ENCODE assay signal across 36 cellular contexts in the genomic region with DNA sequence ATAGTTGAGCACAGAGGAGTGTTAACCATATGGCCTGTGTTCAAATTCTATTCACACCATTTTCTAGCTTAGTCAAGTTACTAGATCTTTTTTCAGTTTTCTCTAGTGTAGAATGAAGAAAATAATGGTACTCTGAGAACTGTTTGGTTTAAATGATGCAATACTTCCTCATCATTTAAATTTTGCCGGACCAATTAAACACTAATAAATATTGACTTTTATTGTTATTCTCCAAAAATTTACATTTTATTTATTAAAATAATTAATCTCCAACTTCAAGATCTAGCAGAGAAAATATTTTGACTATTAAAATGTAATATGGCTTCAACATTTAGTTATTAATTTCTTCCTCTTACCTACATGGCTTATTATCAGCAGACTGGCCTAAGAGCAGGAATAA.
"Had no signal": no experiment of that assay in that cellular context is flagged by ENCODE, and none has a peak within 500 bp of the region (broad histone marks: within the 10 kb centered on the region; RNA-seq: fewer than 3 reads in every experiment).

No MANE protein-coding gene starts in this region.

- H3K9me3 Mint-ChIP-seq: activated CD4-positive, alpha-beta memory T cell treated with anti-CD3 and anti-CD28 coated beads, Interleukin-2, amount 10 ng/mL, durations not matched to agents 7 days and 5 days; activated CD4-positive, alpha-beta T cell treated with anti-CD3 and anti-CD28 coated beads, Interleukin-2, amount 10 ng/mL, durations not matched to agents 7 days and 5 days; activated naive CD4-positive, alpha-beta T cell treated with anti-CD3 and anti-CD28 coated beads, Interleukin-2, amount 10 ng/mL, durations not matched to agents 7 days and 5 days; activated naive CD4-positive, alpha-beta T cell treated with anti-CD3 and anti-CD28 coated beads, Interleukin-2, amount 50 U/mL, for 24 hours; activated naive CD8-positive, alpha-beta T cell treated with anti-CD3 and anti-CD28 coated beads, Interleukin-2, amount 10 ng/mL, durations not matched to agents 7 days and 5 days; activated naive CD8-positive, alpha-beta T cell treated with anti-CD3 and anti-CD28 coated beads, Interleukin-2, amount 50 U/mL, for 24 hours; activated T-cell treated with anti-CD3 and anti-CD28 coated beads, Interleukin-2, amount 50 U/mL, for 24 hours; activated T-helper 2 cell treated with anti-CD3 and anti-CD28 coated beads, Interferon-gamma antibody, Interleukin-2, Interleukin-4, amounts not matched to agents 10 μg/mL and 5 μg/mL and 100 μg/mL, durations not matched to agents 14 hours and 24 hours and 36 hours; T-helper 1 cell treated with Interleukin-12 subunit alpha and Interleukin-12 subunit beta and Interleukin-4 antibody, amounts not matched to agents 30 μg/mL and 1 μg/mL, for 36 hours; T-helper 2 cell treated with Interferon-gamma antibody and Interleukin-4, amounts not matched to agents 5 μg/mL and 100 μg/mL, for 36 hours had no signal

- H3K4me3 Mint-ChIP-seq: activated CD4-positive, alpha-beta memory T cell treated with anti-CD3 and anti-CD28 coated beads, Interleukin-2, amount 10 ng/mL, durations not matched to agents 7 days and 5 days; activated CD4-positive, alpha-beta T cell treated with anti-CD3 and anti-CD28 coated beads for 36 hours; activated CD4-positive, alpha-beta T cell treated with anti-CD3 and anti-CD28 coated beads, Interleukin-2, amount 10 ng/mL, durations not matched to agents 7 days and 5 days; activated CD8-positive, alpha-beta memory T cell treated with anti-CD3 and anti-CD28 coated beads, Interleukin-2, amount 10 ng/mL, durations not matched to agents 7 days and 5 days; activated CD8-positive, alpha-beta T cell treated with anti-CD3 and anti-CD28 coated beads, Interleukin-2, amount 10 ng/mL, durations not matched to agents 7 days and 5 days; activated naive CD4-positive, alpha-beta T cell treated with anti-CD3 and anti-CD28 coated beads, Interleukin-2, amount 10 ng/mL, durations not matched to agents 7 days and 5 days; activated naive CD4-positive, alpha-beta T cell treated with anti-CD3 and anti-CD28 coated beads, Interleukin-2, amount 50 U/mL, for 24 hours; activated naive CD8-positive, alpha-beta T cell; activated naive CD8-positive, alpha-beta T cell treated with anti-CD3 and anti-CD28 coated beads, Interleukin-2, amount 10 ng/mL, durations not matched to agents 7 days and 5 days; activated naive CD8-positive, alpha-beta T cell treated with anti-CD3 and anti-CD28 coated beads, Interleukin-2, amount 50 U/mL, for 24 hours; activated T-cell treated with anti-CD3 and anti-CD28 coated beads, Interleukin-2, amount 50 U/mL, for 24 hours; T-helper 1 cell treated with Interleukin-12 subunit alpha and Interleukin-12 subunit beta and Interleukin-4 antibody, amounts not matched to agents 30 μg/mL and 1 μg/mL, for 36 hours; T-helper 2 cell treated with Interferon-gamma antibody and Interleukin-4, amounts not matched to agents 5 μg/mL and 100 μg/mL, for 36 hours had no signal

- ATAC-seq: activated CD4-positive, alpha-beta T cell treated with anti-CD3 and anti-CD28 coated beads for 36 hours; activated CD4-positive, CD25-positive, alpha-beta regulatory T cell treated with anti-CD3 and anti-CD28 coated beads, Interleukin-2, amount 50 U/mL, for 24 hours; activated CD8-positive, alpha-beta memory T cell treated with anti-CD3 and anti-CD28 coated beads, Interleukin-2, amount 10 ng/mL, durations not matched to agents 7 days and 5 days; activated CD8-positive, alpha-beta T cell treated with anti-CD3 and anti-CD28 coated beads, Interleukin-2, amount 10 ng/mL, durations not matched to agents 7 days and 5 days; activated naive CD8-positive, alpha-beta T cell treated with anti-CD3 and anti-CD28 coated beads, Interleukin-2, amount 50 U/mL, for 24 hours; body of pancreas had no signal

- DNase-seq: activated CD4-positive, alpha-beta memory T cell treated with anti-CD3 and anti-CD28 coated beads, Interleukin-2, amount 10 ng/mL, durations not matched to agents 7 days and 5 days; activated CD4-positive, alpha-beta T cell treated with anti-CD3 and anti-CD28 coated beads for 1 hour; activated CD4-positive, alpha-beta T cell treated with anti-CD3 and anti-CD28 coated beads for 36 hours; activated CD4-positive, alpha-beta T cell treated with anti-CD3 and anti-CD28 coated beads for 48 hours; activated CD4-positive, alpha-beta T cell treated with anti-CD3 and anti-CD28 coated beads, Interleukin-2, amount 10 ng/mL, durations not matched to agents 7 days and 5 days; activated CD4-positive, alpha-beta T cell treated with anti-CD3 and anti-CD28 coated beads, Interleukin-2, amount 50 U/mL, for 48 hours; activated CD4-positive, CD25-positive, alpha-beta regulatory T cell; activated CD8-positive, alpha-beta memory T cell treated with anti-CD3 and anti-CD28 coated beads for 24 hours; activated CD8-positive, alpha-beta memory T cell treated with anti-CD3 and anti-CD28 coated beads, Interleukin-2, amount 10 ng/mL, durations not matched to agents 7 days and 5 days; activated CD8-positive, alpha-beta memory T cell treated with anti-CD3 and anti-CD28 coated beads, Interleukin-2, amount 50 U/mL, for 48 hours; activated CD8-positive, alpha-beta T cell treated with anti-CD3 and anti-CD28 coated beads, Interleukin-2, amount 10 ng/mL, durations not matched to agents 7 days and 5 days; activated effector memory CD4-positive, alpha-beta T cell treated with Interleukin-2 at 50 U/mL for 16 hours; activated gamma-delta T cell; activated naive CD4-positive, alpha-beta T cell treated with anti-CD3 and anti-CD28 coated beads, Interleukin-2, amount 10 ng/mL, durations not matched to agents 7 days and 5 days; activated naive CD4-positive, alpha-beta T cell treated with Interleukin-2 at 50 U/mL for 16 hours; activated naive CD8-positive, alpha-beta T cell treated with anti-CD3 and anti-CD28 coated beads, Interleukin-2, amount 10 ng/mL, durations not matched to agents 7 days and 5 days; activated naive CD8-positive, alpha-beta T cell treated with anti-CD3 and anti-CD28 coated beads, Interleukin-2, amount 50 U/mL, for 24 hours; activated T-cell treated with anti-CD3 and anti-CD28 coated beads, Interleukin-2, amount 50 U/mL, for 24 hours; activated T-cell treated with anti-CD3 and anti-CD28 coated beads, Interleukin-2, amount 50 U/mL, for 48 hours; aorta; body of pancreas; brain microvascular endothelial cell; central memory CD4-positive, alpha-beta T cell; T-helper 1 cell; T-helper 2 cell; T-helper 9 cell had no signal

- H3K27me3 Mint-ChIP-seq: activated CD4-positive, alpha-beta memory T cell treated with anti-CD3 and anti-CD28 coated beads, Interleukin-2, amount 10 ng/mL, durations not matched to agents 7 days and 5 days; activated CD4-positive, alpha-beta T cell treated with anti-CD3 and anti-CD28 coated beads for 36 hours; activated CD4-positive, alpha-beta T cell treated with anti-CD3 and anti-CD28 coated beads, Interleukin-2, amount 10 ng/mL, durations not matched to agents 7 days and 5 days; activated CD8-positive, alpha-beta memory T cell treated with anti-CD3 and anti-CD28 coated beads, Interleukin-2, amount 10 ng/mL, durations not matched to agents 7 days and 5 days; activated naive CD4-positive, alpha-beta T cell treated with anti-CD3 and anti-CD28 coated beads, Interleukin-2, amount 10 ng/mL, durations not matched to agents 7 days and 5 days; activated naive CD8-positive, alpha-beta T cell treated with anti-CD3 and anti-CD28 coated beads, Interleukin-2, amount 50 U/mL, for 24 hours had no signal

- H3K36me3 Mint-ChIP-seq: activated CD8-positive, alpha-beta memory T cell treated with anti-CD3 and anti-CD28 coated beads, Interleukin-2, amount 10 ng/mL, durations not matched to agents 7 days and 5 days; activated naive CD4-positive, alpha-beta T cell treated with anti-CD3 and anti-CD28 coated beads, Interleukin-2, amount 10 ng/mL, durations not matched to agents 7 days and 5 days; activated naive CD4-positive, alpha-beta T cell treated with anti-CD3 and anti-CD28 coated beads, Interleukin-2, amount 50 U/mL, for 24 hours; activated naive CD8-positive, alpha-beta T cell; activated naive CD8-positive, alpha-beta T cell treated with anti-CD3 and anti-CD28 coated beads, Interleukin-2, amount 10 ng/mL, durations not matched to agents 7 days and 5 days had no signal

- H3K27me3 ChIP-seq: body of pancreas, brain microvascular endothelial cell, breast epithelium had no signal

- H3K27ac ChIP-seq: body of pancreas, brain microvascular endothelial cell, breast epithelium, VCaP had no signal

- FAIRE-seq: astrocyte, TTC549 had no signal

- H3K4me1 Mint-ChIP-seq: activated CD4-positive, alpha-beta memory T cell treated with anti-CD3 and anti-CD28 coated beads, Interleukin-2, amount 10 ng/mL, durations not matched to agents 7 days and 5 days; activated CD4-positive, alpha-beta T cell treated with anti-CD3 and anti-CD28 coated beads for 36 hours; activated CD4-positive, alpha-beta T cell treated with anti-CD3 and anti-CD28 coated beads, Interleukin-2, amount 10 ng/mL, durations not matched to agents 7 days and 5 days; activated CD8-positive, alpha-beta memory T cell treated with anti-CD3 and anti-CD28 coated beads, Interleukin-2, amount 10 ng/mL, durations not matched to agents 7 days and 5 days; activated naive CD4-positive, alpha-beta T cell treated with anti-CD3 and anti-CD28 coated beads, Interleukin-2, amount 10 ng/mL, durations not matched to agents 7 days and 5 days; activated naive CD4-positive, alpha-beta T cell treated with anti-CD3 and anti-CD28 coated beads, Interleukin-2, amount 50 U/mL, for 24 hours; activated naive CD8-positive, alpha-beta T cell treated with anti-CD3 and anti-CD28 coated beads, Interleukin-2, amount 10 ng/mL, durations not matched to agents 7 days and 5 days; activated naive CD8-positive, alpha-beta T cell treated with anti-CD3 and anti-CD28 coated beads, Interleukin-2, amount 50 U/mL, for 24 hours had no signal

- H3K4me1 ChIP-seq: body of pancreas, breast epithelium had no signal

- H3K9me3 ChIP-seq: body of pancreas, breast epithelium had no signal

- H3K27ac Mint-ChIP-seq: activated CD4-positive, alpha-beta memory T cell treated with anti-CD3 and anti-CD28 coated beads, Interleukin-2, amount 10 ng/mL, durations not matched to agents 7 days and 5 days; activated CD4-positive, alpha-beta T cell treated with anti-CD3 and anti-CD28 coated beads for 36 hours; activated CD4-positive, alpha-beta T cell treated with anti-CD3 and anti-CD28 coated beads, Interleukin-2, amount 10 ng/mL, durations not matched to agents 7 days and 5 days; activated CD8-positive, alpha-beta memory T cell treated with anti-CD3 and anti-CD28 coated beads, Interleukin-2, amount 10 ng/mL, durations not matched to agents 7 days and 5 days; activated CD8-positive, alpha-beta T cell treated with anti-CD3 and anti-CD28 coated beads, Interleukin-2, amount 10 ng/mL, durations not matched to agents 7 days and 5 days; activated naive CD4-positive, alpha-beta T cell treated with anti-CD3 and anti-CD28 coated beads, Interleukin-2, amount 10 ng/mL, durations not matched to agents 7 days and 5 days; activated naive CD4-positive, alpha-beta T cell treated with anti-CD3 and anti-CD28 coated beads, Interleukin-2, amount 50 U/mL, for 24 hours; activated naive CD8-positive, alpha-beta T cell; activated naive CD8-positive, alpha-beta T cell treated with anti-CD3 and anti-CD28 coated beads, Interleukin-2, amount 10 ng/mL, durations not matched to agents 7 days and 5 days; activated naive CD8-positive, alpha-beta T cell treated with anti-CD3 and anti-CD28 coated beads, Interleukin-2, amount 50 U/mL, for 24 hours; activated T-cell treated with anti-CD3 and anti-CD28 coated beads, Interleukin-2, amount 50 U/mL, for 24 hours; activated T-helper 2 cell treated with anti-CD3 and anti-CD28 coated beads, Interferon-gamma antibody, Interleukin-2, Interleukin-4, amounts not matched to agents 10 μg/mL and 5 μg/mL and 100 μg/mL, durations not matched to agents 14 hours and 24 hours and 36 hours; T-helper 1 cell treated with Interleukin-12 subunit alpha and Interleukin-12 subunit beta and Interleukin-4 antibody, amounts not matched to agents 30 μg/mL and 1 μg/mL, for 36 hours; T-helper 2 cell treated with Interferon-gamma antibody and Interleukin-4, amounts not matched to agents 5 μg/mL and 100 μg/mL, for 36 hours had no signal

- H3K36me3 ChIP-seq: brain microvascular endothelial cell, breast epithelium had no signal

- H3K4me3 ChIP-seq: body of pancreas, breast epithelium had no signal
